ENCODE assay signal across 1 cellular context in genomic region chr6:130993292-130993765, GRCh38.
TF ChIP-seq lines count a peak whose summit lies in the region.

No MANE protein-coding gene starts in this region.

TF ChIP-seq in K562, 482 proteins besides CTCF, POLR2A, EP300 and RAD21 (continued from another document and continues in another):
- no peak for TF ChIP-seq PATZ1 (CRISPR knock-in tag; IDR thresholded peaks at IDR 0.05; ENCODE audit: borderline replicate concordance)
- TF ChIP-seq MEF2D (tag; conservative IDR thresholded peaks at IDR 0.05; ENCODE audit: low read depth) = 0 out of 2 replicates have a peak, but pooled peaks have one; percentile 25
- peak; percentile 73 for TF ChIP-seq CBFA2T3 (IDR thresholded peaks at IDR 0.05)
- TF ChIP-seq MGA (IDR thresholded peaks at IDR 0.05) = peak; percentile 28; the same call in 1 of the 2 replicates
- 0 out of 2 replicates have a peak, but pooled peaks have one; percentile 47 for TF ChIP-seq ZBTB40 (IDR thresholded peaks at IDR 0.05)
- TF ChIP-seq ZBTB40 (CRISPR knock-in tag; IDR thresholded peaks at IDR 0.05) = no peak
- no peak for TF ChIP-seq PHTF2 (CRISPR knock-in tag; IDR thresholded peaks at IDR 0.05)
- no peak for TF ChIP-seq ARHGAP35 (IDR thresholded peaks at IDR 0.05; ENCODE audit: partially characterized antibody)
- no peak for TF ChIP-seq CAMTA2 (CRISPR knock-in tag; conservative IDR thresholded peaks at IDR 0.05)
- no peak for TF ChIP-seq HNRNPH1 (optimal IDR thresholded peaks at IDR 0.05; ENCODE audit: low read depth, low read length)
- no peak for TF ChIP-seq ZNF316 (IDR thresholded peaks at IDR 0.05)
- no peak for TF ChIP-seq ZFPM2 (CRISPR knock-in tag; IDR thresholded peaks at IDR 0.05)
- peak; percentile 83 for TF ChIP-seq ATF4 (CRISPR knock-in tag; IDR thresholded peaks at IDR 0.05)
- TF ChIP-seq MECOM (CRISPR knock-in tag; IDR thresholded peaks at IDR 0.05) = no peak
- TF ChIP-seq ZC3H4 (CRISPR knock-in tag; IDR thresholded peaks at IDR 0.05; ENCODE audit: borderline replicate concordance) = no peak
- no peak for TF ChIP-seq KAT8 (IDR thresholded peaks at IDR 0.05; ENCODE audit: low read depth)
- no peak for TF ChIP-seq CTCFL (IDR thresholded peaks at IDR 0.05; ENCODE audit: borderline replicate concordance, insufficient read depth, low read depth, low read length, poor library complexity, severe bottlenecking)
- no peak for TF ChIP-seq POLR3G (IDR thresholded peaks at IDR 0.05; ENCODE audit: extremely low read depth, insufficient read length, insufficient replicate concordance)
- no peak for TF ChIP-seq DIDO1 (tag; IDR thresholded peaks at IDR 0.05; ENCODE audit: low read depth)
- peak; percentile 69 for TF ChIP-seq GABPB1 (CRISPR knock-in tag; IDR thresholded peaks at IDR 0.05)
- TF ChIP-seq PHB2 (IDR thresholded peaks at IDR 0.05; ENCODE audit: low read depth) = no peak
- no peak for TF ChIP-seq ZNF77 (CRISPR knock-in tag; IDR thresholded peaks at IDR 0.05)
- TF ChIP-seq MYNN (IDR thresholded peaks at IDR 0.05) = no peak
- no peak for TF ChIP-seq MYNN (CRISPR knock-in tag; IDR thresholded peaks at IDR 0.05)
- TF ChIP-seq SLC30A9 (CRISPR knock-in tag; IDR thresholded peaks at IDR 0.05) = no peak
- no peak for TF ChIP-seq DLX4 (CRISPR knock-in tag; IDR thresholded peaks at IDR 0.05)
- TF ChIP-seq YBX1 (IDR thresholded peaks at IDR 0.05) = no peak
- TF ChIP-seq ZBTB26 (CRISPR knock-in tag; IDR thresholded peaks at IDR 0.05) = no peak
